In genomic region chr10:75401569-75402485, GRCh38 we compare ENCODE assay signal across 1 cellular context.
TF ChIP-seq lines count a peak whose summit lies in the region.

Gene ZNF503 (minus strand): TSS chr10:75401764. CDS start chr10:75401419, 345 bp downstream.

TF ChIP-seq in GM12878, 131 proteins besides CTCF, POLR2A, EP300 and RAD21 (continued from another document):
- TF ChIP-seq ZNF687 (IDR thresholded peaks at IDR 0.05) (peak; percentile 71; the same call in 1 of the 2 replicates), CREB1 (IDR thresholded peaks at IDR 0.05; ENCODE audit: low read depth) (no peak), ZNF24 (IDR thresholded peaks at IDR 0.05) (no peak), CHD2 (IDR thresholded peaks at IDR 0.05; ENCODE audit: borderline replicate concordance, low read depth, low read length) (0 out of 2 replicates have a peak, but pooled peaks have one; percentile 32), BRCA1 (IDR thresholded peaks at IDR 0.05; ENCODE audit: low read depth, low read length) (no peak), NFYA (IDR thresholded peaks at IDR 0.05; ENCODE audit: borderline replicate concordance, low read depth, low read length) (no peak), USF2 (IDR thresholded peaks at IDR 0.05; ENCODE audit: borderline replicate concordance, low read depth, low read length) (peak; percentile 93), IRF5 (IDR thresholded peaks at IDR 0.05; ENCODE audit: borderline replicate concordance) (no peak), SREBF2 (IDR thresholded peaks at IDR 0.05; ENCODE audit: low read length) (no peak), SUPT20H (IDR thresholded peaks at IDR 0.05; ENCODE audit: borderline replicate concordance, control insufficient read depth, low read depth, low read length) (no peak), TAF1 (IDR thresholded peaks at IDR 0.05; ENCODE audit: borderline replicate concordance, low read depth, low read length) (no peak), BACH1 (IDR thresholded peaks at IDR 0.05; ENCODE audit: borderline replicate concordance) (peak; percentile 66), ATF3 (IDR thresholded peaks at IDR 0.05; ENCODE audit: borderline replicate concordance, extremely low read depth, low read depth, low read length) (peak; percentile 48; the same call in 1 of the 2 replicates), TARDBP (IDR thresholded peaks at IDR 0.05; ENCODE audit: borderline replicate concordance) (no peak), DPF2 (IDR thresholded peaks at IDR 0.05) (no peak; the same call in 1 of the 2 replicates), MAX (IDR thresholded peaks at IDR 0.05; ENCODE audit: low read depth, low read length) (peak; percentile 81; the same call in 1 of the 2 replicates), NBN (IDR thresholded peaks at IDR 0.05) (peak; percentile 82), JUND (IDR thresholded peaks at IDR 0.05; ENCODE audit: low read depth, low read length) (no peak), NRF1 (conservative IDR thresholded peaks at IDR 0.05; ENCODE audit: low read depth, low read length) (no peak), E2F4 (IDR thresholded peaks at IDR 0.05; ENCODE audit: low read depth, low read length) (peak; percentile 78), FOXM1 (IDR thresholded peaks at IDR 0.05; ENCODE audit: low read depth, low read length) (no peak), PKNOX1 (IDR thresholded peaks at IDR 0.05) (peak; percentile 60; the same call in 1 of the 2 replicates), SREBF1 (IDR thresholded peaks at IDR 0.05; ENCODE audit: low read length) (no peak), RAD51 (IDR thresholded peaks at IDR 0.05) (peak; percentile 97), IKZF2 (IDR thresholded peaks at IDR 0.05) (peak in 1 of 2 experiments; percentile 9; a peak in 1 of 4 replicates), CEBPB (IDR thresholded peaks at IDR 0.05; ENCODE audit: borderline replicate concordance in 1 of 2, low read depth in 2 of 2, low read length in 2 of 2) (no peak)
